34 cellular contexts compared by ENCODE assay signal in genomic region chr15:83929619-83930018, GRCh38.
DNase-seq lines count a peak whose midpoint lies in the region; ATAC-seq and TF ChIP-seq lines count a peak whose summit lies in the region.
"Had no signal": no experiment of that assay in that cellular context is flagged by ENCODE, and none has a peak within 500 bp of the region (broad histone marks: within the 10 kb centered on the region; RNA-seq: fewer than 3 reads in every experiment).

No MANE protein-coding gene starts in this region.

- intact Hi-C loops in activated naive CD4-positive, alpha-beta T cell treated with anti-CD3 and anti-CD28 coated beads for 36 hours (cut with micrococcal nuclease), result no loop called here
- intact Hi-C loops in right lobe of liver (cut with DNase I), result loop anchor here in 1 of 2 donors (10.0 kb wide), 1 partner anchor 75 kb away; no protein-coding TSS in a partner anchor
- intact Hi-C loops in vagina (cut with DNase I), result no loop called here
- intact Hi-C loops in CD4-positive, alpha-beta memory T cell (cut with micrococcal nuclease), result no loop called here

- peaks cover 11% of the 10 kb centered on the region for H3K4me1 Mint-ChIP-seq in activated naive CD4-positive, alpha-beta T cell treated with anti-CD3 and anti-CD28 coated beads for 36 hours (ENCODE audit: low read depth)
- H3K4me1 Mint-ChIP-seq in T-helper 2 cell treated with Interferon-gamma antibody and Interleukin-4, amounts not matched to agents 5 μg/mL and 100 μg/mL, for 36 hours (ENCODE audit: low read depth), result peaks cover 32% of the 10 kb centered on the region
- H3K4me1 Mint-ChIP-seq in CD4-positive, alpha-beta memory T cell, result no peaks in the 10 kb centered on the region
- H3K4me1 Mint-ChIP-seq: memory B cell had no signal

- POLR2A ChIA-PET in CD4-positive, alpha-beta memory T cell (lab: Charles Lee; ENCODE audit: partially characterized antibody), result no interaction called here

- CTCF ChIA-PET in activated naive CD4-positive, alpha-beta T cell treated with anti-CD3 and anti-CD28 coated beads for 36 hours (lab: Charles Lee), result interaction anchor here (1.0 kb wide), 1 partner anchor 105 kb away, joined by 4 read pairs; no protein-coding TSS in a partner anchor
- CTCF ChIA-PET in CD4-positive, alpha-beta memory T cell (lab: Charles Lee; ENCODE audit: partially characterized antibody), result no interaction called here

- H3K27me3 ChIP-seq in right lobe of liver (no peaks in the 10 kb centered on the region), vagina (no peaks in the 10 kb centered on the region)
- no peaks in the 10 kb centered on the region for H3K27me3 ChIP-seq in CD4-positive, alpha-beta memory T cell (ENCODE audit: insufficient read depth, low read length)
- H3K27me3 ChIP-seq: cardiac muscle cell, colonic mucosa, right atrium auricular region, stomach, tibial nerve had no signal

- no peaks in the 10 kb centered on the region for H3K9me3 Mint-ChIP-seq in activated naive CD4-positive, alpha-beta T cell treated with anti-CD3 and anti-CD28 coated beads for 36 hours
- H3K9me3 Mint-ChIP-seq in T-helper 2 cell treated with Interferon-gamma antibody and Interleukin-4, amounts not matched to agents 5 μg/mL and 100 μg/mL, for 36 hours, result peaks cover 27% of the 10 kb centered on the region
- peaks cover 0 to 12% (median 7%) of the 10 kb centered on the region in 8 donors for H3K9me3 Mint-ChIP-seq in CD4-positive, alpha-beta memory T cell

- TF ChIP-seq POLR2A in right lobe of liver (IDR thresholded peaks at IDR 0.05) (no peak), vagina (IDR thresholded peaks at IDR 0.05) (no peak)

- H3K27ac Mint-ChIP-seq in activated naive CD4-positive, alpha-beta T cell treated with anti-CD3 and anti-CD28 coated beads for 36 hours, result peak overlapping the region; percentile 2
- peak overlapping the region; percentile 87 for H3K27ac Mint-ChIP-seq in T-helper 2 cell treated with Interferon-gamma antibody and Interleukin-4, amounts not matched to agents 5 μg/mL and 100 μg/mL, for 36 hours
- H3K27ac Mint-ChIP-seq in CD4-positive, alpha-beta memory T cell, result no peak overlapping the region
- H3K27ac Mint-ChIP-seq: CD4-positive, alpha-beta T cell; memory B cell; T-helper 17 cell had no signal

- H3K36me3 ChIP-seq in right lobe of liver (peaks cover 0 to 1% (median 0%) of the 10 kb centered on the region in 4 donors), vagina (no peaks in the 10 kb centered on the region)
- no peaks in the 10 kb centered on the region for H3K36me3 ChIP-seq in CD4-positive, alpha-beta memory T cell (ENCODE audit: insufficient read depth, low read length)
- H3K36me3 ChIP-seq: cardiac muscle cell, colonic mucosa, stomach, tibial nerve had no signal

- no peak for DNase-seq in activated naive CD4-positive, alpha-beta T cell treated with anti-CD3 and anti-CD28 coated beads for 36 hours
- no peak for DNase-seq in activated naive CD4-positive, alpha-beta T cell treated with Interleukin-2 at 50 U/mL for 16 hours
- DNase-seq in T-helper 2 cell treated with Interferon-gamma antibody and Interleukin-4, amounts not matched to agents 5 μg/mL and 100 μg/mL, for 36 hours (ENCODE audit: low spot score), result no peak
- peak in 1 of 3 donors; percentile 60 for DNase-seq in right lobe of liver
- DNase-seq in vagina (ENCODE audit: extremely low spot score in 2 of 2), result no peak
- no peak for DNase-seq in CD4-positive, alpha-beta memory T cell
- DNase-seq in stimulated activated CD4-positive, alpha-beta T cell treated with anti-CD3 and anti-CD28 coated beads, Interleukin-1b, Interleukin-23, amount 100 ng/mL, for 48 hours, result no peak
- DNase-seq: activated CD4-positive, alpha-beta T cell treated with anti-CD3 and anti-CD28 coated beads for 1 hour; activated CD8-positive, alpha-beta memory T cell treated with anti-CD3 and anti-CD28 coated beads, Interleukin-2, amount 50 U/mL, for 48 hours; activated CD8-positive, alpha-beta T cell treated with anti-CD3 and anti-CD28 coated beads for 36 hours; activated effector memory CD4-positive, alpha-beta T cell treated with Interleukin-2 at 50 U/mL for 16 hours; activated naive CD8-positive, alpha-beta T cell treated with anti-CD3 and anti-CD28 coated beads for 36 hours; anterior cingulate cortex; CD4-positive, alpha-beta T cell; colonic mucosa; effector CD8-positive, alpha-beta T cell; hypothalamus; Karpas-422; left cardiac atrium; NCI-H1417; NCI-H2029 treated with DMSO at 0.1 percent for 48 hours; NCI-H2227 treated with DMSO at 0.1 percent for 48 hours; NCI-H526 treated with DMSO at 0.1 percent for 48 hours; Right ventricle myocardium superior; stimulated activated CD4-positive, alpha-beta T cell treated with anti-CD3 and anti-CD28 coated beads, Interleukin-2, amount 100 ng/mL, for 24 hours; stimulated activated CD8-positive, alpha-beta memory T cell treated with anti-CD3 and anti-CD28 coated beads, Interleukin-4, amount 100 ng/mL, for 48 hours; stomach; T-helper 17 cell had no signal

- peak overlapping the region; percentile 56 to 93 (median 79) for H3K27ac ChIP-seq in right lobe of liver
- peak overlapping the region; percentile 3 for H3K27ac ChIP-seq in vagina
- no peak overlapping the region for H3K27ac ChIP-seq in CD4-positive, alpha-beta memory T cell (ENCODE audit: low read depth, low read length)
- H3K27ac ChIP-seq: cardiac muscle cell, colonic mucosa, right atrium auricular region had no signal

- no peak for TF ChIP-seq CTCF in right lobe of liver (IDR thresholded peaks at IDR 0.05)
- TF ChIP-seq CTCF in vagina (IDR thresholded peaks at IDR 0.05), result no peak

- H3K9me3 ChIP-seq in right lobe of liver, result no peaks in the 10 kb centered on the region
- no peaks in the 10 kb centered on the region for H3K9me3 ChIP-seq in vagina
- no peaks in the 10 kb centered on the region for H3K9me3 ChIP-seq in CD4-positive, alpha-beta memory T cell (ENCODE audit: control insufficient read depth in 1 of 2, low read length in 2 of 2)
- H3K9me3 ChIP-seq: colonic mucosa had no signal

- WGBS in right lobe of liver (ENCODE audit: insufficient coverage, low coverage, low lambda C conversion rate, missing lambda C conversion rate), result 27% methylated on average over 1 of the region's 1 CpG

- ATAC-seq in right lobe of liver, result peak; percentile 53 to 59 (median 57)
- no peak for ATAC-seq in GM21576 (IDR thresholded peaks at IDR 0.05; ENCODE audit: unreplicated experiment)
- ATAC-seq: left cardiac atrium, Panc1, T-helper 17 cell had no signal

- no peaks in the 10 kb centered on the region for H3K36me3 Mint-ChIP-seq in activated naive CD4-positive, alpha-beta T cell treated with anti-CD3 and anti-CD28 coated beads for 36 hours (ENCODE audit: low read depth)
- peaks cover 12% of the 10 kb centered on the region for H3K36me3 Mint-ChIP-seq in T-helper 2 cell treated with Interferon-gamma antibody and Interleukin-4, amounts not matched to agents 5 μg/mL and 100 μg/mL, for 36 hours (ENCODE audit: low read depth)
- no peaks in the 10 kb centered on the region for H3K36me3 Mint-ChIP-seq in CD4-positive, alpha-beta memory T cell
- H3K36me3 Mint-ChIP-seq: activated naive CD8-positive, alpha-beta T cell treated with anti-CD3 and anti-CD28 coated beads for 36 hours; memory B cell had no signal

- H3K4me1 ChIP-seq in right lobe of liver, result peaks cover 0 to 23% (median 10%) of the 10 kb centered on the region in 4 donors
- H3K4me1 ChIP-seq in vagina, result peaks cover 20% of the 10 kb centered on the region
- peaks cover 4% of the 10 kb centered on the region for H3K4me1 ChIP-seq in CD4-positive, alpha-beta memory T cell (ENCODE audit: insufficient read depth, low read length)
- H3K4me1 ChIP-seq: colonic mucosa had no signal

- H3K27me3 Mint-ChIP-seq in activated naive CD4-positive, alpha-beta T cell treated with anti-CD3 and anti-CD28 coated beads for 36 hours (ENCODE audit: low read depth), result peaks cover 9% of the 10 kb centered on the region
- H3K27me3 Mint-ChIP-seq in T-helper 2 cell treated with Interferon-gamma antibody and Interleukin-4, amounts not matched to agents 5 μg/mL and 100 μg/mL, for 36 hours (ENCODE audit: low read depth), result peaks cover 2% of the 10 kb centered on the region
- no peaks in the 10 kb centered on the region for H3K27me3 Mint-ChIP-seq in CD4-positive, alpha-beta memory T cell

- no peak overlapping the region for H3K4me3 Mint-ChIP-seq in activated naive CD4-positive, alpha-beta T cell treated with anti-CD3 and anti-CD28 coated beads for 36 hours
- H3K4me3 Mint-ChIP-seq in T-helper 2 cell treated with Interferon-gamma antibody and Interleukin-4, amounts not matched to agents 5 μg/mL and 100 μg/mL, for 36 hours, result peak overlapping the region; percentile 60
- no peak overlapping the region for H3K4me3 Mint-ChIP-seq in CD4-positive, alpha-beta memory T cell
- H3K4me3 Mint-ChIP-seq: activated CD8-positive, alpha-beta T cell treated with anti-CD3 and anti-CD28 coated beads for 36 hours; activated naive CD8-positive, alpha-beta T cell treated with anti-CD3 and anti-CD28 coated beads for 36 hours; CD4-positive, alpha-beta T cell; memory B cell; T-helper 17 cell had no signal

- H3K4me3 ChIP-seq in right lobe of liver (no peak overlapping the region), vagina (no peak overlapping the region)
- H3K4me3 ChIP-seq in CD4-positive, alpha-beta memory T cell (ENCODE audit: low read length in 2 of 2), result no peak overlapping the region
- H3K4me3 ChIP-seq: cardiac muscle cell, colonic mucosa, right atrium auricular region, stomach, tibial nerve had no signal

Comparison
In these comparisons a context has a peak if more than half of its experiments do, and no peak if none do; other contexts are left out.
1. H3K27ac Mint-ChIP-seq: peak in activated naive CD4-positive, alpha-beta T cell treated with anti-CD3 and anti-CD28 coated beads for 36 hours (single experiment) and T-helper 2 cell treated with Interferon-gamma antibody and Interleukin-4, amounts not matched to agents 5 μg/mL and 100 μg/mL, for 36 hours (single experiment); none in CD4-positive, alpha-beta memory T cell (0 of 7).